Comparison of ENCODE assay signal across 21 cellular contexts in genomic region chr4:5199142-5199541, GRCh38.
DNase-seq lines count a peak whose midpoint lies in the region; ATAC-seq and TF ChIP-seq lines count a peak whose summit lies in the region.
"Had no signal": no experiment of that assay in that cellular context is flagged by ENCODE, and none has a peak within 500 bp of the region (broad histone marks: within the 10 kb centered on the region; RNA-seq: fewer than 3 reads in every experiment).

No MANE protein-coding gene starts in this region.

- H3F3A ChIP-seq in neural progenitor cell (ENCODE audit: low read depth), result no peaks in the 10 kb centered on the region

- ATAC-seq in WTC11, result peak; percentile 79
- ATAC-seq: HepG2, SK-N-SH treated with all-trans-retinoic acid at 6 μM for 48 hours had no signal

- no peak overlapping the region for H2BK12ac ChIP-seq in neuronal stem cell (ENCODE audit: low read length)

- no CpG with 5 or more reads among the region's 2 CpGs for WGBS in neuronal stem cell (ENCODE audit: extremely low coverage in 2 of 2, insufficient read length in 2 of 2, insufficient replicate concordance in 1 of 2), 2 donors

- no peak for TF ChIP-seq CTCF in WTC11 (IDR thresholded peaks at IDR 0.05)
- no peak for TF ChIP-seq CTCF in neural progenitor cell (IDR thresholded peaks at IDR 0.05)

- H2BK5ac ChIP-seq in neuronal stem cell (ENCODE audit: low read length), result no peak overlapping the region

- H3K27ac Mint-ChIP-seq in WTC11 (no peak overlapping the region), neural progenitor cell (no peak overlapping the region)
- H3K27ac Mint-ChIP-seq: CD14-positive monocyte had no signal

- H3K4me3 ChIP-seq in HAP-1 (no peak overlapping the region), neuronal stem cell (ENCODE audit: low read length in 2 of 2) (no peak overlapping the region), neural progenitor cell (no peak overlapping the region)

- no peak overlapping the region for H3K14ac ChIP-seq in neuronal stem cell (ENCODE audit: low read length)

- H3K9ac ChIP-seq in neuronal stem cell (ENCODE audit: low read depth, low read length, poor library complexity), result no peak overlapping the region
- H3K9ac ChIP-seq in neural progenitor cell, result no peak overlapping the region

- no peak overlapping the region for H3K4me3 Mint-ChIP-seq in WTC11
- no peak overlapping the region for H3K4me3 Mint-ChIP-seq in neural progenitor cell
- H3K4me3 Mint-ChIP-seq: CD14-positive monocyte had no signal

- H3K4ac ChIP-seq in neuronal stem cell (ENCODE audit: low read length), result no peak overlapping the region

- POLR2A ChIA-PET in WTC11 (lab: Charles Lee), result interaction anchor here (0.7 kb wide), 1 partner anchor 41 kb away, joined by 4 read pairs; no protein-coding TSS in a partner anchor

- H3K79me1 ChIP-seq in neuronal stem cell (ENCODE audit: low read depth, low read length), result no peaks in the 10 kb centered on the region

- no peak overlapping the region for H3K18ac ChIP-seq in neuronal stem cell (ENCODE audit: low read length)

- DNase-seq in HAP-1 (ENCODE audit: low spot score in 2 of 2) (peak; percentile 34 to 82), NCI-H345 (lab: John Stamatoyannopoulos, UW) (peak; percentile 52), WTC11 (ENCODE audit: low spot score) (no peak), left kidney (ENCODE audit: low read depth, low spot score) (peak; percentile 12), neuronal stem cell (ENCODE audit: low spot score) (no peak), neural progenitor cell (ENCODE audit: low spot score) (no peak)
- DNase-seq in activated CD8-positive, alpha-beta memory T cell treated with anti-CD3 and anti-CD28 coated beads, Interleukin-2, amount 50 U/mL, for 4 hours, result no peak
- DNase-seq: ACHN; AML-193; COR-L47; DMS79 treated with DMSO at 0.1 percent for 48 hours; KG1; NCI-H1694 treated with DMSO at 0.1 percent for 48 hours; NCI-H2171; NCI-H510A; NK-92 treated with Interleukin-12 subunit alpha and Interleukin-12 subunit beta, amount 100 ng/mL, for 24 hours; SHP77 treated with DMSO at 0.1 percent for 48 hours; T-helper 1 cell had no signal

- no peak overlapping the region for H4K91ac ChIP-seq in neuronal stem cell (ENCODE audit: low read depth, low read length, poor library complexity)

- no peak overlapping the region for H2BK15ac ChIP-seq in neuronal stem cell (ENCODE audit: low read length)

- H3K36me3 ChIP-seq in HAP-1 (replicated peaks) (no peaks in the 10 kb centered on the region), neuronal stem cell (replicated peaks in 1 of 2; ENCODE audit: control insufficient read depth in 2 of 2, insufficient read depth in 2 of 2, low read length in 2 of 2) (no peaks in the 10 kb centered on the region), neural progenitor cell (no peaks in the 10 kb centered on the region)

- peaks cover 15% of the 10 kb centered on the region for H3K4me1 ChIP-seq in HAP-1
- peaks cover 0 to 10% of the 10 kb centered on the region in 2 donors for H3K4me1 ChIP-seq in neuronal stem cell (ENCODE audit: control insufficient read depth in 2 of 2, insufficient read depth in 1 of 2, low read depth in 1 of 2, low read length in 2 of 2)
- peaks cover 3% of the 10 kb centered on the region for H3K4me1 ChIP-seq in neural progenitor cell

- CTCF ChIA-PET in WTC11 (lab: Charles Lee), result interaction anchor here (1.0 kb wide), 1 partner anchor 9 kb away, joined by 4 read pairs; no protein-coding TSS in a partner anchor

- no peak overlapping the region for H2AFZ ChIP-seq in neuronal stem cell (ENCODE audit: low read length)
- no peak overlapping the region for H2AFZ ChIP-seq in neural progenitor cell (replicated peaks)

- no peaks in the 10 kb centered on the region for H3K9me3 ChIP-seq in HAP-1
- no peaks in the 10 kb centered on the region for H3K9me3 ChIP-seq in neuronal stem cell (replicated peaks in 1 of 2; ENCODE audit: control insufficient read depth in 2 of 2, insufficient read depth in 1 of 2, low read depth in 1 of 2, low read length in 2 of 2)
- H3K9me3 ChIP-seq in neural progenitor cell (ENCODE audit: low read depth), result no peaks in the 10 kb centered on the region

- H3K27ac ChIP-seq in neuronal stem cell (replicated peaks; ENCODE audit: low read length) (no peak overlapping the region), neural progenitor cell (no peak overlapping the region)

- H3K23ac ChIP-seq in neuronal stem cell (ENCODE audit: low read depth, low read length, poor library complexity), result no peak overlapping the region

- H4K8ac ChIP-seq in neuronal stem cell (ENCODE audit: low read depth, low read length), result no peak overlapping the region

- H3K36me3 Mint-ChIP-seq in WTC11, result peaks cover 28% of the 10 kb centered on the region
- H3K36me3 Mint-ChIP-seq in neural progenitor cell, result no peaks in the 10 kb centered on the region

- in situ Hi-C loops in HAP-1 (cut with MboI; ENCODE audit: low sequenced_read_pairs), result no loop called here

- peaks cover 19% of the 10 kb centered on the region for H3K27me3 Mint-ChIP-seq in WTC11 (ENCODE audit: low read depth)
- H3K27me3 Mint-ChIP-seq in neural progenitor cell (ENCODE audit: insufficient read depth, low read depth), result peaks cover 10% of the 10 kb centered on the region

- no peak overlapping the region for H2BK120ac ChIP-seq in neuronal stem cell (ENCODE audit: low read depth, low read length)

- no peaks in the 10 kb centered on the region for H4K20me1 ChIP-seq in neural progenitor cell (ENCODE audit: low read depth)

- H2AK5ac ChIP-seq in neuronal stem cell (ENCODE audit: low read depth, low read length), result no peak overlapping the region

- H3K9me3 Mint-ChIP-seq in WTC11 (peaks cover 29% of the 10 kb centered on the region), neural progenitor cell (peaks cover 11% of the 10 kb centered on the region)

- H3K27me3 ChIP-seq in HAP-1 (ENCODE audit: low read depth) (no peaks in the 10 kb centered on the region), neuronal stem cell (ENCODE audit: control insufficient read depth in 3 of 3, insufficient read depth in 3 of 3, low read depth in 1 of 3, low read length in 3 of 3) (no peaks in the 10 kb centered on the region), neural progenitor cell (no peaks in the 10 kb centered on the region)

- peaks cover 52% of the 10 kb centered on the region for H3K4me1 Mint-ChIP-seq in WTC11
- H3K4me1 Mint-ChIP-seq in neural progenitor cell, result peaks cover 19% of the 10 kb centered on the region
- H3K4me1 Mint-ChIP-seq: CD14-positive monocyte had no signal

- H3K79me2 ChIP-seq in neural progenitor cell (ENCODE audit: low read depth), result no peaks in the 10 kb centered on the region

- no peak overlapping the region for H3K4me2 ChIP-seq in neuronal stem cell (ENCODE audit: insufficient read depth, low read length, poor library complexity, severe bottlenecking)
- H3K4me2 ChIP-seq in neural progenitor cell, result no peak overlapping the region

TF ChIP-seq in WTC11, 78 proteins besides CTCF, POLR2A, EP300 and RAD21 (continues in another document):
- TF ChIP-seq RORB (CRISPR knock-in tag; IDR thresholded peaks at IDR 0.05) (no peak), ZNF416 (CRISPR knock-in tag; IDR thresholded peaks at IDR 0.05) (no peak), E2F4 (CRISPR knock-in tag; IDR thresholded peaks at IDR 0.05; ENCODE audit: borderline replicate concordance, low read depth) (no peak), JUN (CRISPR knock-in tag; IDR thresholded peaks at IDR 0.05) (no peak), TEAD1 (CRISPR knock-in tag; IDR thresholded peaks at IDR 0.05) (no peak), GRHL2 (CRISPR knock-in tag; IDR thresholded peaks at IDR 0.05; ENCODE audit: insufficient replicate concordance, severe bottlenecking) (no peak), CREM (CRISPR knock-in tag; IDR thresholded peaks at IDR 0.05) (no peak)
- TF ChIP-seq, protein P1, sequence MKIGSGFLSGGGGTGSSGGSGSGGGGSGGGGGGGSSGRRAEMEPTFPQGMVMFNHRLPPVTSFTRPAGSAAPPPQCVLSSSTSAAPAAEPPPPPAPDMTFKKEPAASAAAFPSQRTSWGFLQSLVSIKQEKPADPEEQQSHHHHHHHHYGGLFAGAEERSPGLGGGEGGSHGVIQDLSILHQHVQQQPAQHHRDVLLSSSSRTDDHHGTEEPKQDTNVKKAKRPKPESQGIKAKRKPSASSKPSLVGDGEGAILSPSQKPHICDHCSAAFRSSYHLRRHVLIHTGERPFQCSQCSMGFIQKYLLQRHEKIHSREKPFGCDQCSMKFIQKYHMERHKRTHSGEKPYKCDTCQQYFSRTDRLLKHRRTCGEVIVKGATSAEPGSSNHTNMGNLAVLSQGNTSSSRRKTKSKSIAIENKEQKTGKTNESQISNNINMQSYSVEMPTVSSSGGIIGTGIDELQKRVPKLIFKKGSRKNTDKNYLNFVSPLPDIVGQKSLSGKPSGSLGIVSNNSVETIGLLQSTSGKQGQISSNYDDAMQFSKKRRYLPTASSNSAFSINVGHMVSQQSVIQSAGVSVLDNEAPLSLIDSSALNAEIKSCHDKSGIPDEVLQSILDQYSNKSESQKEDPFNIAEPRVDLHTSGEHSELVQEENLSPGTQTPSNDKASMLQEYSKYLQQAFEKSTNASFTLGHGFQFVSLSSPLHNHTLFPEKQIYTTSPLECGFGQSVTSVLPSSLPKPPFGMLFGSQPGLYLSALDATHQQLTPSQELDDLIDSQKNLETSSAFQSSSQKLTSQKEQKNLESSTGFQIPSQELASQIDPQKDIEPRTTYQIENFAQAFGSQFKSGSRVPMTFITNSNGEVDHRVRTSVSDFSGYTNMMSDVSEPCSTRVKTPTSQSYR (CRISPR knock-in tag; IDR thresholded peaks at IDR 0.05), result no peak
- TF ChIP-seq, protein P2, sequence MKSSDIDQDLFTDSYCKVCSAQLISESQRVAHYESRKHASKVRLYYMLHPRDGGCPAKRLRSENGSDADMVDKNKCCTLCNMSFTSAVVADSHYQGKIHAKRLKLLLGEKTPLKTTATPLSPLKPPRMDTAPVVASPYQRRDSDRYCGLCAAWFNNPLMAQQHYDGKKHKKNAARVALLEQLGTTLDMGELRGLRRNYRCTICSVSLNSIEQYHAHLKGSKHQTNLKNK (CRISPR knock-in tag; IDR thresholded peaks at IDR 0.05), result no peak
- TF ChIP-seq, protein P3, sequence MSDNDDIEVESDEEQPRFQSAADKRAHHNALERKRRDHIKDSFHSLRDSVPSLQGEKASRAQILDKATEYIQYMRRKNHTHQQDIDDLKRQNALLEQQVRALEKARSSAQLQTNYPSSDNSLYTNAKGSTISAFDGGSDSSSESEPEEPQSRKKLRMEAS (CRISPR knock-in tag; IDR thresholded peaks at IDR 0.05), result no peak

Comparison
In these comparisons a context has a peak if more than half of its experiments do, and no peak if none do; other contexts are left out.
1. DNase-seq: peak in HAP-1 (2 of 2), NCI-H345 (single experiment) and left kidney (single experiment); none in WTC11 (single experiment), neuronal stem cell (single experiment), neural progenitor cell (single experiment) and activated CD8-positive, alpha-beta memory T cell treated with anti-CD3 and anti-CD28 coated beads, Interleukin-2, amount 50 U/mL, for 4 hours (single experiment).